ENCODE assay signal across 17 cellular contexts in the genomic region with DNA sequence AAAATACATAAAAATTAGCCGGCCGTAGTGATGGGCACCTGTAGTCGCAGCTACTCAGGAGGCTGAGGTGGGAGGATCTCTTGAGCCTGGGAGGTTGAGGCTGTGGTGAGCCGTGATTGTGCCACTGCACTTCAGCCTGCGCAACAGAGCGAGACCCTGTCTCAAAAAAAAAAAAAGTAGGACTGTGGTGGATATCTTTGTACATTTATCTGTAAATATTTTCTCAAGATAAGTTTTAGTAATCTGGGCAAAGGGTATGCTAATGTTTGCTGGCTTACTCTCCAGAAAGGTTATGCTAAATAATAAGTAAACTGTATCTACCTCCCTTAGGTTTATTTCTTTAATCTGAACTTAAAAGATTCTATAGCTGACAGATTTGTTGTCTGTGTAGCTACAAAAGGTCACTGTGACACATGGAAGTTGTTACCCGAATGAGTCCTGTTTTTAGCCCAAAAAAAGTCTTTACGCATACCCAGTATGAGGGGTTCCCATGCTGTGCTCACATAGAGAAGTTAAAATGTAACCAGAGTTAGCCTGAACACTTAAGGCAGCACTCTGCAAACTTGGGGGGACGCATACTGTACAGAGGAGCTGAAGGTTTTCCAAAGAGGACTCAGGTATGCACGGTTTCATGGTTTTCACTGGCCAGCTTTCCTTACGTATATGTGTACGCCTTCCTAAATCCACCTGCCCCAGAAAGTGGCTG.
DNase-seq lines count a peak whose midpoint lies in the region; ATAC-seq, FAIRE-seq and TF ChIP-seq lines count a peak whose summit lies in the region.
"Had no signal": no experiment of that assay in that cellular context is flagged by ENCODE, and none has a peak within 500 bp of the region (broad histone marks: within the 10 kb centered on the region; RNA-seq: fewer than 3 reads in every experiment).

No MANE protein-coding gene starts in this region.

- H3K27me3 ChIP-seq in GM23338 (ENCODE audit: insufficient read depth) (no peaks in the 10 kb centered on the region), HepG2 (ENCODE audit: control insufficient read depth in 1 of 2, insufficient read depth in 2 of 2, low read length in 2 of 2) (no peaks in the 10 kb centered on the region), Peyer's patch (no peaks in the 10 kb centered on the region)
- H3K27me3 ChIP-seq in naive thymus-derived CD4-positive, alpha-beta T cell (ENCODE audit: control insufficient read depth in 2 of 2, insufficient read depth in 2 of 2, low read length in 2 of 2), result no peaks in the 10 kb centered on the region
- H3K27me3 ChIP-seq: BLaER1 had no signal

- peaks cover 2% of the 10 kb centered on the region for H3K27me3 Mint-ChIP-seq in GM23338 (ENCODE audit: insufficient read depth, low read depth, poor library complexity)
- H3K27me3 Mint-ChIP-seq in WTC11 (ENCODE audit: low read depth), result no peaks in the 10 kb centered on the region
- H3K27me3 Mint-ChIP-seq in type B pancreatic cell, result no peaks in the 10 kb centered on the region
- H3K27me3 Mint-ChIP-seq in naive thymus-derived CD4-positive, alpha-beta T cell, result no peaks in the 10 kb centered on the region
- H3K27me3 Mint-ChIP-seq: CD4-positive, alpha-beta memory T cell; IgD-negative memory B cell had no signal

- DNase-seq in GM23338 (ENCODE audit: low spot score) (no peak), WTC11 (ENCODE audit: low spot score) (no peak), HepG2 (ENCODE audit: low spot score) (peak; percentile 15), type B pancreatic cell (ENCODE audit: extremely low spot score, unreplicated experiment) (no peak), Peyer's patch (no peak)
- no peak for DNase-seq in naive thymus-derived CD4-positive, alpha-beta T cell
- DNase-seq: 8988T; Calu3; CD4-positive, alpha-beta memory T cell; DMS79 treated with DMSO at 0.1 percent for 48 hours; GF-D8; GOT3; H7 had no signal

- H3K4me3 ChIP-seq in GM23338 (no peak overlapping the region), HepG2 (replicated peaks in 1 of 3; ENCODE audit: insufficient read depth in 1 of 3, low read depth in 2 of 3, low read length in 3 of 3) (peak overlapping the region in 2 of 3 experiments; percentile 10 to 14; a peak in 2 of 6 replicates), Peyer's patch (no peak overlapping the region)
- no peak overlapping the region for H3K4me3 ChIP-seq in naive thymus-derived CD4-positive, alpha-beta T cell (ENCODE audit: low read length)
- H3K4me3 ChIP-seq: BLaER1 had no signal

- H3K9ac ChIP-seq in HepG2 (ENCODE audit: insufficient read depth, low read depth, low read length), result no peak overlapping the region
- H3K9ac ChIP-seq: BLaER1 had no signal

- H3K9me2 ChIP-seq in GM23338 (ENCODE audit: insufficient read depth), result peaks cover 6% of the 10 kb centered on the region; the same call in 1 of the 2 replicates

- H3K36me3 Mint-ChIP-seq in GM23338 (ENCODE audit: low read depth) (peaks cover 4% of the 10 kb centered on the region; the same call in 1 of the 3 replicates), WTC11 (peaks cover 5% of the 10 kb centered on the region), type B pancreatic cell (peaks cover 8% of the 10 kb centered on the region)
- H3K36me3 Mint-ChIP-seq in naive thymus-derived CD4-positive, alpha-beta T cell, result peaks cover 0 to 11% (median 0%) of the 10 kb centered on the region in 5 donors
- H3K36me3 Mint-ChIP-seq: CD4-positive, alpha-beta memory T cell had no signal

- in situ Hi-C loops in HepG2 (cut with HindIII; ENCODE audit: extremely low pct_ligation_motif_present, low pct_unique_long_range_greater_than_20kb), result no loop called here

- H3K4me2 ChIP-seq in GM23338 (no peak overlapping the region), HepG2 (ENCODE audit: low read depth, low read length) (peak overlapping the region; percentile 52)
- H3K4me2 ChIP-seq: BLaER1 had no signal

- intact Hi-C loops in HepG2 (cut with micrococcal nuclease; ENCODE audit: unreplicated experiment), result no loop called here
- intact Hi-C loops in naive thymus-derived CD4-positive, alpha-beta T cell (cut with micrococcal nuclease), result no loop called here

- no peaks in the 10 kb centered on the region for H3K79me2 ChIP-seq in GM23338 (replicated peaks; ENCODE audit: insufficient read depth)
- no peaks in the 10 kb centered on the region for H3K79me2 ChIP-seq in HepG2 (ENCODE audit: insufficient read depth, low read length)

- H3K27ac Mint-ChIP-seq in GM23338, result peak overlapping the region; percentile 57
- H3K27ac Mint-ChIP-seq in WTC11, result peak overlapping the region; percentile 54; the same call in 1 of the 2 replicates
- peak overlapping the region; percentile 18 for H3K27ac Mint-ChIP-seq in type B pancreatic cell
- peak overlapping the region in 1 of 9 donors; percentile 9 for H3K27ac Mint-ChIP-seq in naive thymus-derived CD4-positive, alpha-beta T cell
- H3K27ac Mint-ChIP-seq: CD14-positive monocyte, IgD-negative memory B cell had no signal

- H4K20me1 ChIP-seq in GM23338 (replicated peaks; ENCODE audit: insufficient read depth) (no peaks in the 10 kb centered on the region), HepG2 (ENCODE audit: insufficient read depth, low read length) (no peaks in the 10 kb centered on the region)
- H4K20me1 ChIP-seq: BLaER1 had no signal

- 17% methylated on average over 11 of the region's 12 CpGs for WGBS in HepG2 (ENCODE audit: low lambda C conversion rate)

- H3K36me3 ChIP-seq in GM23338 (ENCODE audit: insufficient read depth) (no peaks in the 10 kb centered on the region), HepG2 (replicated peaks in 1 of 2; ENCODE audit: control insufficient read depth in 1 of 2, insufficient read depth in 2 of 2, low read length in 2 of 2) (no peaks in the 10 kb centered on the region), Peyer's patch (no peaks in the 10 kb centered on the region)
- H3K36me3 ChIP-seq in naive thymus-derived CD4-positive, alpha-beta T cell (ENCODE audit: control insufficient read depth in 2 of 3, insufficient read depth in 3 of 3, low read length in 3 of 3), result no peaks in the 10 kb centered on the region
- H3K36me3 ChIP-seq: BLaER1 had no signal

- FAIRE-seq in HepG2 (lab: Jason Lieb, UNC), result peak; percentile 79

- H3K4me3 Mint-ChIP-seq in GM23338, result no peak overlapping the region
- H3K4me3 Mint-ChIP-seq in WTC11, result no peak overlapping the region
- H3K4me3 Mint-ChIP-seq in type B pancreatic cell, result no peak overlapping the region
- H3K4me3 Mint-ChIP-seq in naive thymus-derived CD4-positive, alpha-beta T cell, result no peak overlapping the region
- H3K4me3 Mint-ChIP-seq: CD14-positive monocyte; CD4-positive, alpha-beta memory T cell; IgD-negative memory B cell had no signal

- H3K9me3 Mint-ChIP-seq in GM23338 (no peaks in the 10 kb centered on the region), WTC11 (no peaks in the 10 kb centered on the region), type B pancreatic cell (no peaks in the 10 kb centered on the region)
- H3K9me3 Mint-ChIP-seq in naive thymus-derived CD4-positive, alpha-beta T cell, result no peaks in the 10 kb centered on the region
- H3K9me3 Mint-ChIP-seq: CD14-positive monocyte; CD4-positive, alpha-beta memory T cell; IgD-negative memory B cell had no signal

- H2AFZ ChIP-seq in GM23338 (no peak overlapping the region), HepG2 (ENCODE audit: low read length) (no peak overlapping the region)

- POLR2A ChIA-PET in WTC11 (lab: Charles Lee) (no interaction called here), HepG2 (lab: Yijun Ruan, JAX) (no interaction called here)
- POLR2A ChIA-PET in naive thymus-derived CD4-positive, alpha-beta T cell (lab: Charles Lee), result no interaction called here

- TF ChIP-seq CTCF in GM23338 (conservative IDR thresholded peaks at IDR 0.05; ENCODE audit: low read depth in 2 of 2) (no peak), WTC11 (IDR thresholded peaks at IDR 0.05) (no peak), HepG2 (CRISPR knock-in tag; IDR thresholded peaks at IDR 0.05) (no peak), type B pancreatic cell (conservative IDR thresholded peaks at IDR 0.05) (no peak), Peyer's patch (IDR thresholded peaks at IDR 0.05) (no peak)

- BruUV-seq in HepG2 (replicated peaks; lab: Mats Ljungman, UMichigan), result no TSS peak

- no peaks in the 10 kb centered on the region for H3F3A ChIP-seq in GM23338 (replicated peaks; ENCODE audit: low read depth)

- CTCF ChIA-PET in WTC11 (lab: Charles Lee), result interaction anchor here (0.5 kb wide), 1 partner anchor 671 kb away, joined by 4 read pairs; no protein-coding TSS in a partner anchor
- CTCF ChIA-PET in HepG2 (lab: Yijun Ruan, JAX; ENCODE audit: low intra/inter-chr PET ratio, low total read pairs), result no interaction called here
- CTCF ChIA-PET in naive thymus-derived CD4-positive, alpha-beta T cell (lab: Charles Lee), result no interaction called here

- TF ChIP-seq EP300 in HepG2 (IDR thresholded peaks at IDR 0.05; ENCODE audit: low read depth in 2 of 2, low read length in 2 of 2), result no peak
- no peak for TF ChIP-seq EP300 in HepG2 (CRISPR knock-in tag; IDR thresholded peaks at IDR 0.05; ENCODE audit: borderline replicate concordance)

- peaks cover 36% of the 10 kb centered on the region for H3K4me1 ChIP-seq in GM23338 (ENCODE audit: insufficient read depth)
- peaks cover 36% of the 10 kb centered on the region for H3K4me1 ChIP-seq in HepG2 (ENCODE audit: insufficient read depth, low read length)
- no peaks in the 10 kb centered on the region for H3K4me1 ChIP-seq in Peyer's patch
- no peaks in the 10 kb centered on the region for H3K4me1 ChIP-seq in naive thymus-derived CD4-positive, alpha-beta T cell (ENCODE audit: control insufficient read depth in 2 of 2, insufficient read depth in 2 of 2, low read length in 2 of 2)
- H3K4me1 ChIP-seq: BLaER1 had no signal

- TF ChIP-seq RAD21 in HepG2 (CRISPR knock-in tag; IDR thresholded peaks at IDR 0.05), result no peak

- H3K4me1 Mint-ChIP-seq in GM23338, result peaks cover 60% of the 10 kb centered on the region
- H3K4me1 Mint-ChIP-seq in WTC11, result peaks cover 64% of the 10 kb centered on the region
- peaks cover 16% of the 10 kb centered on the region for H3K4me1 Mint-ChIP-seq in type B pancreatic cell (ENCODE audit: unreplicated experiment)
- peaks cover 0 to 2% (median 0%) of the 10 kb centered on the region in 7 donors for H3K4me1 Mint-ChIP-seq in naive thymus-derived CD4-positive, alpha-beta T cell
- H3K4me1 Mint-ChIP-seq: CD14-positive monocyte, IgD-negative memory B cell had no signal

- H3K9me3 ChIP-seq in HepG2 (ENCODE audit: low read length) (no peaks in the 10 kb centered on the region), Peyer's patch (no peaks in the 10 kb centered on the region)
- H3K9me3 ChIP-seq in naive thymus-derived CD4-positive, alpha-beta T cell (ENCODE audit: control insufficient read depth in 2 of 3, low read length in 3 of 3), result no peaks in the 10 kb centered on the region
- H3K9me3 ChIP-seq: BLaER1 had no signal

- ATAC-seq in GM23338 (no peak), WTC11 (no peak), HepG2 (peak; percentile 98), HG03469 (IDR thresholded peaks at IDR 0.05; ENCODE audit: unreplicated experiment) (no peak)
- ATAC-seq in naive thymus-derived CD4-positive, alpha-beta T cell, result no peak

- TF ChIP-seq POLR2A in HepG2 (IDR thresholded peaks at IDR 0.05; ENCODE audit: insufficient read depth in 1 of 2, low read depth in 2 of 2, low read length in 2 of 2) (no peak), Peyer's patch (IDR thresholded peaks at IDR 0.05) (no peak)

- H3K27ac ChIP-seq in GM23338 (ENCODE audit: low read depth) (no peak overlapping the region), HepG2 (ENCODE audit: extremely low read length, insufficient read depth, low read length) (peak overlapping the region; percentile 46), Peyer's patch (no peak overlapping the region)
- no peak overlapping the region for H3K27ac ChIP-seq in naive thymus-derived CD4-positive, alpha-beta T cell (ENCODE audit: low read depth, low read length)
- H3K27ac ChIP-seq: BLaER1 had no signal

Comparison
In these comparisons a context has a peak if more than half of its experiments do, and no peak if none do; other contexts are left out.
1. H3K4me3 ChIP-seq: peak in HepG2 (2 of 3); none in GM23338 (single experiment), Peyer's patch (0 of 4) and naive thymus-derived CD4-positive, alpha-beta T cell (single experiment).